Comparison of ENCODE assay signal across 1 cellular context in the genomic region with DNA sequence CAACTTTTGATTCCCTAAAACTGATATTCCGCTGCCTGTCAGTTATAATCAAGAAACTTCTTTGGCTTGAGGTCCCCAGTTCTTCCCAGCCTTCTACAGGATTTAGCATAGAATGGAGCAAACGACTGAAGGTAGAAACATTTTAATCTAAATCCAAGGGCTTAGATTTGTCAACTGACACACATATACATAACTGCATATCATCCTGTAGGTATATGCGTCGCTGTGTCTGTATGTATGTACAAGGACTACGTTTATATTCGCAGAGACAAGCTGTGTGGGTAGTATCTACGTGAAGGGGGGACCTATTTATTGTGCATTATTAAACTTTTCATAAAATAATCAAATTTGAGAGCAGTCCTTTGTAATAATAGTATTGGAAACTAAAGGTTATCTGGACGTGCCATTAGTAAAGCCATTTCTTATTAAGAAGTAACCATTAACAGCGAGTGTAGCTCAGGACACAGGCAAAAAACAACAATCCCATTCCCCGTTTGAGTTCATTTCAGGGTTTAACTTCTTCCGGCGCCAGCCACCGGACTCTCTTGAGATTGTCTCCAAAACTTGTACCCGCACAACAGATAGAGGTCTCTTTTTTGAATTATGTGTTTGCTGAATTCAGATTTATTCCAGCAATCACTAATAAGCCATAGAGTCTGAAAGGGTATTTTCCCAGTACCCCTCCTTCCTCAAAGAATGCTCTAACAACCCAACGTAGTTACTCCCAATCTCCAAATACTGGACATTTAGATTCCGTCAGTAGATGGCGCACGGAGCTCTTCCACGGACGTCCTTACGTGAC.
TF ChIP-seq lines count a peak whose summit lies in the region.

No MANE protein-coding gene starts in this region.

TF ChIP-seq in IMR-90, 13 proteins besides CTCF, POLR2A, EP300 and RAD21:
- TF ChIP-seq, protein P1, sequence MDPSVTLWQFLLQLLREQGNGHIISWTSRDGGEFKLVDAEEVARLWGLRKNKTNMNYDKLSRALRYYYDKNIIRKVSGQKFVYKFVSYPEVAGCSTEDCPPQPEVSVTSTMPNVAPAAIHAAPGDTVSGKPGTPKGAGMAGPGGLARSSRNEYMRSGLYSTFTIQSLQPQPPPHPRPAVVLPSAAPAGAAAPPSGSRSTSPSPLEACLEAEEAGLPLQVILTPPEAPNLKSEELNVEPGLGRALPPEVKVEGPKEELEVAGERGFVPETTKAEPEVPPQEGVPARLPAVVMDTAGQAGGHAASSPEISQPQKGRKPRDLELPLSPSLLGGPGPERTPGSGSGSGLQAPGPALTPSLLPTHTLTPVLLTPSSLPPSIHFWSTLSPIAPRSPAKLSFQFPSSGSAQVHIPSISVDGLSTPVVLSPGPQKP (IDR thresholded peaks at IDR 0.05; ENCODE audit: borderline replicate concordance, low read depth, low read length) = no peak
- TF ChIP-seq MXI1 (IDR thresholded peaks at IDR 0.05; ENCODE audit: borderline replicate concordance, low read depth, low read length) (no peak), MAFK (IDR thresholded peaks at IDR 0.05; ENCODE audit: low read depth, low read length) (no peak), CHD1 (IDR thresholded peaks at IDR 0.05; ENCODE audit: low read depth, low read length) (no peak), NFE2L2 (IDR thresholded peaks at IDR 0.05; ENCODE audit: low read depth, low read length) (no peak), RFX5 (IDR thresholded peaks at IDR 0.05; ENCODE audit: low read depth, low read length) (no peak), MAZ (IDR thresholded peaks at IDR 0.05; ENCODE audit: borderline replicate concordance, low read depth, low read length) (peak; percentile 61; the same call in 1 of the 2 replicates), BHLHE40 (IDR thresholded peaks at IDR 0.05; ENCODE audit: low read depth, low read length) (no peak), RCOR1 (IDR thresholded peaks at IDR 0.05; ENCODE audit: insufficient replicate concordance, low read length) (no peak), FOS (IDR thresholded peaks at IDR 0.05; ENCODE audit: low read depth, low read length) (no peak), CEBPB (IDR thresholded peaks at IDR 0.05; ENCODE audit: low read depth, low read length) (no peak), SMC3 (IDR thresholded peaks at IDR 0.05; ENCODE audit: low read depth, low read length) (peak; percentile 84)
- TF ChIP-seq, protein P2, sequence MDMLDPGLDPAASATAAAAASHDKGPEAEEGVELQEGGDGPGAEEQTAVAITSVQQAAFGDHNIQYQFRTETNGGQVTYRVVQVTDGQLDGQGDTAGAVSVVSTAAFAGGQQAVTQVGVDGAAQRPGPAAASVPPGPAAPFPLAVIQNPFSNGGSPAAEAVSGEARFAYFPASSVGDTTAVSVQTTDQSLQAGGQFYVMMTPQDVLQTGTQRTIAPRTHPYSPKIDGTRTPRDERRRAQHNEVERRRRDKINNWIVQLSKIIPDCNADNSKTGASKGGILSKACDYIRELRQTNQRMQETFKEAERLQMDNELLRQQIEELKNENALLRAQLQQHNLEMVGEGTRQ (IDR thresholded peaks at IDR 0.05; ENCODE audit: low read depth, low read length) = no peak
